18 cellular contexts compared by ENCODE assay signal in genomic region chr9:4038182-4038723, GRCh38.
DNase-seq lines count a peak whose midpoint lies in the region; ATAC-seq, FAIRE-seq and TF ChIP-seq lines count a peak whose summit lies in the region.
"Had no signal": no experiment of that assay in that cellular context is flagged by ENCODE, and none has a peak within 500 bp of the region (broad histone marks: within the 10 kb centered on the region; RNA-seq: fewer than 3 reads in every experiment).

No MANE protein-coding gene starts in this region.

- H3K27me3 ChIP-seq in foreskin keratinocyte: no peaks in the 10 kb centered on the region
- H3K27me3 ChIP-seq in small intestine (ENCODE audit: control insufficient read depth in 2 of 2, insufficient read depth in 2 of 2, low read length in 2 of 2): no peaks in the 10 kb centered on the region
- no peaks in the 10 kb centered on the region for H3K27me3 ChIP-seq in tibial nerve
- H3K27me3 ChIP-seq: colonic mucosa, SJSA1, upper lobe of right lung had no signal

- TF ChIP-seq CTCF in foreskin keratinocyte (conservative IDR thresholded peaks at IDR 0.05): no peak
- TF ChIP-seq CTCF in tibial nerve (IDR thresholded peaks at IDR 0.05): no peak
- TF ChIP-seq CTCF in GM13976 (IDR thresholded peaks at IDR 0.05; ENCODE audit: borderline replicate concordance, control extremely low read depth, extremely low read depth, insufficient read depth, missing control alignments): no peak

- H3K4me3 ChIP-seq in small intestine (ENCODE audit: low read depth in 1 of 2, low read length in 2 of 2) (no peak overlapping the region), tibial nerve (no peak overlapping the region)
- H3K4me3 ChIP-seq: colonic mucosa, SJSA1, upper lobe of right lung had no signal

- ATAC-seq in foreskin keratinocyte: peak; percentile 70
- ATAC-seq: upper lobe of right lung had no signal

- 18 to 35% (median 32%) methylated on average over 4 of the region's 4 CpGs for WGBS in small intestine, 3 donors
- 48 to 53% methylated on average over 4 of the region's 4 CpGs for WGBS in tibial nerve, 2 donors

- no peak for TF ChIP-seq POLR2A in tibial nerve (IDR thresholded peaks at IDR 0.05)

- no peak for FAIRE-seq in small intestine (lab: Jason Lieb, UNC)
- FAIRE-seq: frontal cortex had no signal

- H3K9me3 ChIP-seq in small intestine (ENCODE audit: control insufficient read depth, low read depth) (no peaks in the 10 kb centered on the region), tibial nerve (no peaks in the 10 kb centered on the region)
- H3K9me3 ChIP-seq: colonic mucosa, SJSA1, upper lobe of right lung had no signal

- H3K36me3 ChIP-seq in small intestine (ENCODE audit: control insufficient read depth in 2 of 2, insufficient read depth in 2 of 2, low read length in 2 of 2) (no peaks in the 10 kb centered on the region), tibial nerve (no peaks in the 10 kb centered on the region)
- H3K36me3 ChIP-seq: colonic mucosa, SJSA1, upper lobe of right lung had no signal

- no peak overlapping the region for H3K27ac ChIP-seq in foreskin keratinocyte
- no peak overlapping the region for H3K27ac ChIP-seq in small intestine (ENCODE audit: low read depth in 1 of 2, low read length in 1 of 2)
- no peak overlapping the region for H3K27ac ChIP-seq in tibial nerve
- H3K27ac ChIP-seq: colonic mucosa, SJSA1, upper lobe of right lung had no signal

- H3K4me1 ChIP-seq in foreskin keratinocyte (no peaks in the 10 kb centered on the region), small intestine (ENCODE audit: control insufficient read depth in 2 of 2, insufficient read depth in 1 of 2, low read depth in 1 of 2, low read length in 1 of 2) (peaks cover 0 to 2% of the 10 kb centered on the region in 2 donors), tibial nerve (peaks cover 0 to 10% (median 0%) of the 10 kb centered on the region in 4 donors)
- H3K4me1 ChIP-seq: colonic mucosa, upper lobe of right lung had no signal

- in situ Hi-C loops in GM13976 (cut with MboI; ENCODE audit: low sequenced_read_pairs, unreplicated experiment): no loop called here

- DNase-seq in NCI-H748 (lab: John Stamatoyannopoulos, UW; ENCODE audit: unreplicated experiment): peak; percentile 26
- no peak for DNase-seq in NCI-H748 treated with DMSO at 0.1 percent for 48 hours (lab: John Stamatoyannopoulos, UW)
- DNase-seq in SW480 (ENCODE audit: low spot score): peak; percentile 2
- peak; percentile 29 to 44 for DNase-seq in foreskin keratinocyte
- peak; percentile 6 for DNase-seq in small intestine
- no peak for DNase-seq in tibial nerve (ENCODE audit: low spot score in 2 of 2)
- DNase-seq in NOMO-1 treated with dmso at 0.1 percent for 144 hours (lab: John Stamatoyannopoulos, UW; ENCODE audit: unreplicated experiment): no peak
- no peak for DNase-seq in GM13976 (ENCODE audit: low spot score)
- DNase-seq: colonic mucosa; DMS 273 treated with DMSO at 0.1 percent for 48 hours; H9; left cardiac atrium; NCI-H1092 treated with DMSO at 0.1 percent for 48 hours; NCI-H510A; stimulated activated CD8-positive, alpha-beta memory T cell treated with anti-CD3 and anti-CD28 coated beads, Interleukin-4, amount 100 ng/mL, for 48 hours; upper lobe of right lung had no signal

- TF ChIP-seq EP300 in tibial nerve (IDR thresholded peaks at IDR 0.05): no peak

Comparison
In these comparisons a context has a peak if more than half of its experiments do, and no peak if none do; other contexts are left out.
1. DNase-seq: peak in NCI-H748 (single experiment), SW480 (single experiment), foreskin keratinocyte (2 of 2) and small intestine (single experiment); none in NCI-H748 treated with DMSO at 0.1 percent for 48 hours (single experiment), tibial nerve (0 of 2), NOMO-1 treated with dmso at 0.1 percent for 144 hours (single experiment) and GM13976 (single experiment).